In genomic region chr19:40831502-40832430, GRCh38 we compare ENCODE assay signal across 10 cellular contexts. TPM values are rescaled to one million over a fixed set of nuclear protein-coding genes. Genes with fewer than 3 reads are reported as not detected.
A peak's percentile ranks its signal among the peaks of the same experiment; 100 is the strongest.
DNase-seq lines count a peak whose midpoint lies in the region; TF ChIP-seq lines count a peak whose summit lies in the region.
"Had no signal": no experiment of that assay in that cellular context is flagged by ENCODE, and none has a peak within 500 bp of the region (broad histone marks: within the 10 kb centered on the region; RNA-seq: fewer than 3 reads in every experiment).

No MANE protein-coding gene starts in this region.

- no peaks in the 10 kb centered on the region for H3K9me3 ChIP-seq in mucosa of rectum (ENCODE audit: control insufficient read depth in 2 of 2, low read length in 2 of 2)

- peak overlapping the region in 3 of 5 experiments; percentile 52 to 92 (median 83) for H3K27ac Mint-ChIP-seq in brain
- no peak overlapping the region for H3K27ac Mint-ChIP-seq in activated naive CD4-positive, alpha-beta T cell treated with anti-CD3 and anti-CD28 coated beads, Interleukin-2, amount 10 ng/mL, durations not matched to agents 7 days and 5 days

- peak overlapping the region in 1 of 5 experiments; percentile 6 for H3K4me3 Mint-ChIP-seq in brain
- no peak overlapping the region for H3K4me3 Mint-ChIP-seq in activated naive CD4-positive, alpha-beta T cell treated with anti-CD3 and anti-CD28 coated beads, Interleukin-2, amount 10 ng/mL, durations not matched to agents 7 days and 5 days
- H3K4me3 Mint-ChIP-seq: naive B cell had no signal

- CTCF ChIA-PET in activated naive CD4-positive, alpha-beta T cell treated with anti-CD3 and anti-CD28 coated beads, Interleukin-2, amount 10 ng/mL, durations not matched to agents 7 days and 5 days (lab: Charles Lee) = no interaction called here

- peaks cover 0 to 3% (median 0%) of the 10 kb centered on the region in 5 experiments for H3K9me3 Mint-ChIP-seq in brain
- H3K9me3 Mint-ChIP-seq in activated naive CD4-positive, alpha-beta T cell treated with anti-CD3 and anti-CD28 coated beads, Interleukin-2, amount 10 ng/mL, durations not matched to agents 7 days and 5 days = peaks cover 6% of the 10 kb centered on the region

- H3K27me3 Mint-ChIP-seq in brain = no peaks in the 10 kb centered on the region
- peaks cover 9% of the 10 kb centered on the region for H3K27me3 Mint-ChIP-seq in activated naive CD4-positive, alpha-beta T cell treated with anti-CD3 and anti-CD28 coated beads, Interleukin-2, amount 10 ng/mL, durations not matched to agents 7 days and 5 days

- peaks cover 2 to 4% of the 10 kb centered on the region in 2 donors for H3K36me3 ChIP-seq in mucosa of rectum (ENCODE audit: control insufficient read depth in 2 of 2, insufficient read depth in 2 of 2, low read length in 2 of 2)

- H3K4me1 Mint-ChIP-seq in brain = peaks cover 14% of the 10 kb centered on the region
- peaks cover 29% of the 10 kb centered on the region for H3K4me1 Mint-ChIP-seq in activated naive CD4-positive, alpha-beta T cell treated with anti-CD3 and anti-CD28 coated beads, Interleukin-2, amount 10 ng/mL, durations not matched to agents 7 days and 5 days
- H3K4me1 Mint-ChIP-seq: naive B cell had no signal

- peak; percentile 30 for DNase-seq in COLO829 (ENCODE audit: low spot score)
- DNase-seq in MV-4-11 (lab: John Stamatoyannopoulos, UW) = peak; percentile 99
- DNase-seq in activated naive CD4-positive, alpha-beta T cell treated with anti-CD3 and anti-CD28 coated beads, Interleukin-2, amount 10 ng/mL, durations not matched to agents 7 days and 5 days = no peak
- no peak for DNase-seq in NCI-H524 (lab: John Stamatoyannopoulos, UW)
- DNase-seq in KG1 (lab: John Stamatoyannopoulos, UW) = no peak
- no peak for DNase-seq in activated T-cell treated with anti-CD3 and anti-CD28 coated beads, Interleukin-2, amount 50 U/mL, for 48 hours
- DNase-seq: activated gamma-delta T cell treated with Interleukin-2 at 50 U/mL for 16 hours, naive B cell had no signal

- no peaks in the 10 kb centered on the region for H3K27me3 ChIP-seq in mucosa of rectum (ENCODE audit: control insufficient read depth in 2 of 2, insufficient read depth in 2 of 2, low read length in 2 of 2)

- H3K9ac ChIP-seq in mucosa of rectum (ENCODE audit: low read depth in 1 of 2, low read length in 2 of 2) = peak overlapping the region in 1 of 2 donors; percentile 2

- no peak for TF ChIP-seq CTCF in brain (conservative IDR thresholded peaks at IDR 0.05)

- peaks cover 10 to 18% of the 10 kb centered on the region in 2 donors for H3K4me1 ChIP-seq in mucosa of rectum (ENCODE audit: control insufficient read depth in 2 of 2, insufficient read depth in 2 of 2, low read length in 2 of 2)

- H3K27ac ChIP-seq in mucosa of rectum (ENCODE audit: low read depth in 2 of 2, low read length in 2 of 2) = peak overlapping the region; percentile 74 to 77

- H3K36me3 Mint-ChIP-seq in brain = peaks cover 31% of the 10 kb centered on the region
- H3K36me3 Mint-ChIP-seq in activated naive CD4-positive, alpha-beta T cell treated with anti-CD3 and anti-CD28 coated beads, Interleukin-2, amount 10 ng/mL, durations not matched to agents 7 days and 5 days = peaks cover 12% of the 10 kb centered on the region

- H3K4me3 ChIP-seq in mucosa of rectum (ENCODE audit: low read length in 2 of 2) = peak overlapping the region in 1 of 2 donors; percentile 11

RNA-seq across cellular contexts. Expression of gene CYP2A6, which starts 18.5 kb away (rescaled TPM):
- polyA plus RNA-seq in brain (ENCODE audit: insufficient read depth, low read depth, low replicate concordance) = not detected

RNA-seq across cellular contexts. Expression of gene EGLN2, which starts 32.8 kb away (rescaled TPM):
- 59.2 TPM for polyA plus RNA-seq in brain (ENCODE audit: insufficient read depth, low read depth, low replicate concordance)

RNA-seq across cellular contexts. Expression of gene CYP2A7, which starts 50.3 kb away (rescaled TPM):
- not detected for polyA plus RNA-seq in brain (ENCODE audit: insufficient read depth, low read depth, low replicate concordance)

RNA-seq across cellular contexts. Expression of gene RAB4B, which starts 53.7 kb away (rescaled TPM):
- polyA plus RNA-seq in brain (ENCODE audit: insufficient read depth, low read depth, low replicate concordance) = 98.9 TPM

RNA-seq across cellular contexts. Expression of gene MIA, which starts 56.4 kb away (rescaled TPM):
- not detected for polyA plus RNA-seq in brain (ENCODE audit: insufficient read depth, low read depth, low replicate concordance)

Comparison
In these comparisons a context has a peak if more than half of its experiments do, and no peak if none do; other contexts are left out.
1. DNase-seq: peak in COLO829 (single experiment) and MV-4-11 (single experiment); none in activated naive CD4-positive, alpha-beta T cell treated with anti-CD3 and anti-CD28 coated beads, Interleukin-2, amount 10 ng/mL, durations not matched to agents 7 days and 5 days (single experiment), NCI-H524 (0 of 2), KG1 (single experiment) and activated T-cell treated with anti-CD3 and anti-CD28 coated beads, Interleukin-2, amount 50 U/mL, for 48 hours (0 of 2).